8 cellular contexts compared by ENCODE assay signal in the genomic region with DNA sequence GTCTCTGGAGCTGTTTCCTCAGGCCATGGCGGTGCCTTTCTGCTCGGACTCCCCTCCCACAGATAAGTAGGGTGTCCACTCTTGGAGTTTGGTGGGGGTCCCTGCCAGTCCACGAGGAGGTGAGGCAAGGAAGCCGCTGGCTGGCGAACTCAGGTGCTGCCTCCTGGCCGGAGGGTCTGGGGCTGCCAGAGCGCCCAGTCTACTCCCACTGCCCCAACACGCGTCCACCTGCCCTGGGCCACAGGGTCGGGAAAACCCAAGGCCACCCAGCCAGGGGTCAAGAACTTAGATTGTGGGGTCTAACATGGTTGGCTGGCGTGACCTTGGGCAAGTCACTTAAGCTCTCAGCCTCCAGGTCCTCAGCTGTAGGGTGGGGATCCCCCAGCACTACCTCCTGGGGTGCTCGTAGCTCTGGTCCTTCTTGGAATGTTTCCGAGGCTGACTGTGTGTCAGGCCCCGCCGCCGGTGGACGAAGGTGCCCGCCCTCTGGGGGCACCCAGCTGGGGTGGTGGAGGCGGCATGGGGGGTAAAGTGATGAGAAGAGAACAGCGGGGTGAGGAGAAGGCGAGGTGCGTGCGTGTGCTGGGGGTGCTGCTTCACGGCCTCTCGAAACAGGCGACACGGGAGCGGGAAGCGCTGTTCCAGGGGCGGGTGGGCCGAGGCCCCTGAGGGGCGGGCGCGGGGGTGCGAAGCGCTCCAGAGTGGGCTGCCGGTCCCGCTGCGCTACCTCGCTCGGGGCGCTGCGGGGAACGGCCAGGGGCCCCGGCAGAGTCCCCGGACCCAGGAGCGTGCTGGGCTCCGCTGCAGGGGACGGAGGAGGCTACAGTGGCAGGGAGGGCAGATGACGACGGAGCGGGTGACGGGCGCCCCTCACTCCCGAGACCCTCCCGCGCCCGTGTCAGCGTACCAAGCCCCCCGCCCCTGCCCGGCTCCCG. TPM values are rescaled to one million over a fixed set of nuclear protein-coding genes. Genes with fewer than 3 reads are reported as not detected.
DNase-seq lines count a peak whose midpoint lies in the region; ATAC-seq and TF ChIP-seq lines count a peak whose summit lies in the region.
"Had no signal": no experiment of that assay in that cellular context is flagged by ENCODE, and none has a peak within 500 bp of the region (broad histone marks: within the 10 kb centered on the region; RNA-seq: fewer than 3 reads in every experiment).

No MANE protein-coding gene starts in this region.

- no peaks in the 10 kb centered on the region for H3K36me3 Mint-ChIP-seq in nephron (ENCODE audit: low read depth)

- H3K9me3 ChIP-seq in HUES48 (ENCODE audit: control insufficient read depth, insufficient read depth, low read length) (no peaks in the 10 kb centered on the region), colonic mucosa (no peaks in the 10 kb centered on the region)

- H3K36me3 ChIP-seq in HUES48 (ENCODE audit: control insufficient read depth, insufficient read depth, low read length): no peaks in the 10 kb centered on the region
- no peaks in the 10 kb centered on the region for H3K36me3 ChIP-seq in colonic mucosa

- H3K27me3 Mint-ChIP-seq in nephron (ENCODE audit: low read depth): peaks cover 61% of the 10 kb centered on the region

- H3K4me1 ChIP-seq in HUES48 (ENCODE audit: control insufficient read depth, insufficient read depth, low read length) (peaks cover 32% of the 10 kb centered on the region), colonic mucosa (peaks cover 8% of the 10 kb centered on the region)

- H3K4me3 ChIP-seq in HUES48 (ENCODE audit: low read depth, low read length): peak overlapping the region; percentile 71; the same call in 1 of the 2 replicates
- H3K4me3 ChIP-seq in colonic mucosa: peak overlapping the region; percentile 63

- DNase-seq in colonic mucosa: no peak
- no peak for DNase-seq in AML-193 (lab: John Stamatoyannopoulos, UW)
- DNase-seq in left colon: no peak
- DNase-seq in cerebellar nuclear complex (lab: John Stamatoyannopoulos, UW): no peak

- ATAC-seq in GM18502 (IDR thresholded peaks at IDR 0.05; ENCODE audit: poor library complexity, unreplicated experiment): peak; percentile 18
- no peak for ATAC-seq in left colon

- H3K27ac Mint-ChIP-seq in nephron: no peak overlapping the region

- peaks cover 49% of the 10 kb centered on the region for H3K27me3 ChIP-seq in HUES48 (ENCODE audit: control insufficient read depth, insufficient read depth, low read length)
- H3K27me3 ChIP-seq in colonic mucosa: peaks cover 35% of the 10 kb centered on the region

- H3K4me3 Mint-ChIP-seq in nephron: peak overlapping the region; percentile 57 to 75 (median 75)

- H3K9ac ChIP-seq in HUES48 (ENCODE audit: low read depth, low read length) (no peak overlapping the region), colonic mucosa (ENCODE audit: low read depth in 2 of 2, low read length in 2 of 2) (no peak overlapping the region)

- peaks cover 9% of the 10 kb centered on the region for H3K4me1 Mint-ChIP-seq in nephron

- no peaks in the 10 kb centered on the region for H3K9me3 Mint-ChIP-seq in nephron

- TF ChIP-seq CTCF in colonic mucosa (IDR thresholded peaks at IDR 0.05) (no peak), nephron (IDR thresholded peaks at IDR 0.05; ENCODE audit: unreplicated experiment in 3 of 3) (no peak)

- H3K27ac ChIP-seq in HUES48 (ENCODE audit: low read depth, low read length) (no peak overlapping the region), colonic mucosa (no peak overlapping the region)

- intact Hi-C loops in colonic mucosa (cut with DNase I) (no loop called here), left colon (cut with DNase I, micrococcal nuclease) (no loop called here)

RNA-seq across cellular contexts. Expression of a gene that starts 1.2 kb away (rescaled TPM):
- total RNA-seq in colonic mucosa: under 1 TPM in 1 of 2 donors, not detected in 1; 0.12 TPM
- under 1 TPM in 1 of 2 donors, not detected in 1; 0.15 TPM for total RNA-seq in left colon

RNA-seq across cellular contexts. Expression of a gene that starts 13.5 kb away (rescaled TPM):
- total RNA-seq in colonic mucosa: 1 to 10 TPM in 1 of 2 donors, under 1 TPM in 1; 0.27 to 1.4 TPM
- 1 to 10 TPM in 1 of 2 donors, under 1 TPM in 1; 0.31 to 1.6 TPM for total RNA-seq in left colon
- total RNA-seq: activated CD8-positive, alpha-beta memory T cell treated with anti-CD3 and anti-CD28 coated beads for 36 hours had no signal

RNA-seq across cellular contexts. Expression of a gene that starts 55.8 kb away (rescaled TPM):
- total RNA-seq in colonic mucosa: 100 to 1,000 TPM; 165 to 210 TPM
- 100 to 1,000 TPM; 175 to 186 TPM for total RNA-seq in left colon
